In genomic region chr4:6909113-6909969, GRCh38 we compare ENCODE assay signal across 8 cellular contexts. TPM values are rescaled to one million over a fixed set of nuclear protein-coding genes. Genes with fewer than 3 reads are reported as not detected.
DNase-seq lines count a peak whose midpoint lies in the region; ATAC-seq, FAIRE-seq and TF ChIP-seq lines count a peak whose summit lies in the region.

TSS of gene TBC1D14 (plus strand) at chr4:6909826. CDS start at chr4:6923390, 13,564 bp downstream.

- peak; percentile 54 for DNase-seq in DMS79 treated with DMSO at 0.1 percent for 48 hours (lab: John Stamatoyannopoulos, UW)
- peak; percentile 81 for DNase-seq in IMR-90
- peak; percentile 54 for DNase-seq in RCC 7860 (ENCODE audit: low spot score)
- peak; percentile 77 for DNase-seq in fibroblast of peridontal ligament (ENCODE audit: extremely low read depth)

- H2AK5ac ChIP-seq in IMR-90 (ENCODE audit: low read depth, low read length) = peak within 1 kb of the TSS; percentile 45; the same call in 1 of the 2 replicates

- TF ChIP-seq CTCF in IMR-90 (conservative IDR thresholded peaks at IDR 0.05; ENCODE audit: low read depth, low read length) (peak; percentile 14; the same call in 1 of the 2 replicates), nephron (IDR thresholded peaks at IDR 0.05; ENCODE audit: unreplicated experiment in 3 of 3) (peak in 1 of 3 experiments; percentile 38)

- H2BK20ac ChIP-seq in IMR-90 (ENCODE audit: low read depth, low read length) = no peak within 1 kb of the TSS

- peak within 1 kb of the TSS; percentile 34 for H3K14ac ChIP-seq in IMR-90 (replicated peaks; ENCODE audit: low read depth, low read length)

- peak within 1 kb of the TSS; percentile 97 for H3K27ac Mint-ChIP-seq in activated T-helper 17 cell treated with anti-CD3 and anti-CD28 coated beads, Interleukin-2, amount 50 U/mL, for 72 hours
- peak within 1 kb of the TSS; percentile 93 to 95 (median 93) for H3K27ac Mint-ChIP-seq in nephron
- peak within 1 kb of the TSS; percentile 89 for H3K27ac Mint-ChIP-seq in stimulated activated naive CD8-positive, alpha-beta T cell treated with anti-CD3 and anti-CD28 coated beads, Interleukin-15, Interleukin-2, amounts not matched to agents 100 ng/mL and 50 ng/mL, for 24 hours

- CTCF ChIA-PET in IMR-90 (lab: Yijun Ruan, JAX) = interaction anchor here (0.6 to 0.9 kb wide), 3 partner anchors 130 to 387 kb away, joined by 3 to 4 read pairs (median 4); no protein-coding TSS in a partner anchor

- peak within 1 kb of the TSS; percentile 94 for H2AK9ac ChIP-seq in IMR-90 (replicated peaks; ENCODE audit: low read depth, low read length, poor library complexity)

- peak within 1 kb of the TSS; percentile 73 for H3K23ac ChIP-seq in IMR-90 (ENCODE audit: low read depth, low read length)

- H3K9me3 Mint-ChIP-seq in activated T-helper 17 cell treated with anti-CD3 and anti-CD28 coated beads, Interleukin-2, amount 50 U/mL, for 72 hours = no peaks in the 10 kb centered on the region
- no peaks in the 10 kb centered on the region for H3K9me3 Mint-ChIP-seq in nephron
- no peaks in the 10 kb centered on the region for H3K9me3 Mint-ChIP-seq in stimulated activated naive CD8-positive, alpha-beta T cell treated with anti-CD3 and anti-CD28 coated beads, Interleukin-15, Interleukin-2, amounts not matched to agents 100 ng/mL and 50 ng/mL, for 24 hours

- no peaks in the 10 kb centered on the region for H3K36me3 ChIP-seq in IMR-90 (ENCODE audit: control insufficient read depth, insufficient read depth, low read length)

- TSS peak; percentile 74 for BruUV-seq in IMR-90 (replicated peaks; lab: Mats Ljungman, UMichigan)

- peak within 1 kb of the TSS; percentile 74 for H3K9ac ChIP-seq in IMR-90 (ENCODE audit: low read depth, low read length)

- H4K8ac ChIP-seq in IMR-90 (ENCODE audit: low read depth in 2 of 2, low read length in 2 of 2) = peak within 1 kb of the TSS; percentile 69 to 75; a peak in 3 of 4 replicates

- intact Hi-C loops in IMR-90 (cut with micrococcal nuclease) = loop anchor here (2.0 kb wide), 1 partner anchor 77 kb away; no protein-coding TSS in a partner anchor

- H2BK5ac ChIP-seq in IMR-90 (ENCODE audit: low read depth, low read length, poor library complexity, severe bottlenecking) = peak within 1 kb of the TSS; percentile 63

- no peaks in the 10 kb centered on the region for H3K27me3 ChIP-seq in IMR-90 (ENCODE audit: control insufficient read depth, insufficient read depth, low read length)

- peaks cover 35% of the 10 kb centered on the region for H3K4me1 Mint-ChIP-seq in activated T-helper 17 cell treated with anti-CD3 and anti-CD28 coated beads, Interleukin-2, amount 50 U/mL, for 72 hours
- H3K4me1 Mint-ChIP-seq in nephron = peaks cover 46% of the 10 kb centered on the region
- peaks cover 58% of the 10 kb centered on the region for H3K4me1 Mint-ChIP-seq in stimulated activated naive CD8-positive, alpha-beta T cell treated with anti-CD3 and anti-CD28 coated beads, Interleukin-15, Interleukin-2, amounts not matched to agents 100 ng/mL and 50 ng/mL, for 24 hours (ENCODE audit: low read depth)

- POLR2A ChIA-PET in IMR-90 (lab: Charles Lee; ENCODE audit: unreplicated experiment) = interaction anchor here (0.6 to 1.0 kb wide), 4 partner anchors 20 to 126 kb away, joined by 3 to 4 read pairs (median 3); no protein-coding TSS in a partner anchor

- no peak within 1 kb of the TSS for H2BK15ac ChIP-seq in IMR-90 (ENCODE audit: low read depth, low read length)

- TF ChIP-seq RAD21 in IMR-90 (IDR thresholded peaks at IDR 0.05; ENCODE audit: low read length) = no peak

- H4K5ac ChIP-seq in IMR-90 (ENCODE audit: low read depth, low read length) = peak within 1 kb of the TSS; percentile 39

- no peaks in the 10 kb centered on the region for H3K27me3 Mint-ChIP-seq in activated T-helper 17 cell treated with anti-CD3 and anti-CD28 coated beads, Interleukin-2, amount 50 U/mL, for 72 hours
- H3K27me3 Mint-ChIP-seq in nephron (ENCODE audit: low read depth) = peaks cover 9% of the 10 kb centered on the region
- no peaks in the 10 kb centered on the region for H3K27me3 Mint-ChIP-seq in stimulated activated naive CD8-positive, alpha-beta T cell treated with anti-CD3 and anti-CD28 coated beads, Interleukin-15, Interleukin-2, amounts not matched to agents 100 ng/mL and 50 ng/mL, for 24 hours

- in situ Hi-C loops in IMR-90 (cut with MboI; ENCODE audit: low sequenced_read_pairs) = no loop called here

- ATAC-seq in GM21528 (IDR thresholded peaks at IDR 0.05; ENCODE audit: low FRiP score, unreplicated experiment) (peak; percentile 88), IMR-90 (ENCODE audit: low read depth) (peak; percentile 96)
- ATAC-seq in activated T-helper 17 cell treated with anti-CD3 and anti-CD28 coated beads, Interleukin-2, amount 50 U/mL, for 72 hours (replicated peaks) = peak; percentile 85

- peak within 1 kb of the TSS; percentile 95 for H3K4me3 Mint-ChIP-seq in activated T-helper 17 cell treated with anti-CD3 and anti-CD28 coated beads, Interleukin-2, amount 50 U/mL, for 72 hours
- peak within 1 kb of the TSS; percentile 94 to 98 (median 97) for H3K4me3 Mint-ChIP-seq in nephron
- H3K4me3 Mint-ChIP-seq in stimulated activated naive CD8-positive, alpha-beta T cell treated with anti-CD3 and anti-CD28 coated beads, Interleukin-15, Interleukin-2, amounts not matched to agents 100 ng/mL and 50 ng/mL, for 24 hours = peak within 1 kb of the TSS; percentile 93

- H3K4me2 ChIP-seq in IMR-90 (ENCODE audit: low read depth, low read length) = peak within 1 kb of the TSS; percentile 87

- peak within 1 kb of the TSS; percentile 52; the same call in 1 of the 2 replicates for H3K56ac ChIP-seq in IMR-90 (ENCODE audit: extremely low read depth, insufficient read depth, low read length)

- peak within 1 kb of the TSS; percentile 95 for H2AFZ ChIP-seq in IMR-90 (replicated peaks; ENCODE audit: low read length, poor library complexity)

- peaks cover 10% of the 10 kb centered on the region; the same call in 1 of the 2 replicates for H3K9me1 ChIP-seq in IMR-90 (ENCODE audit: insufficient read depth, low read length)

- H3K4me3 ChIP-seq in IMR-90 (ENCODE audit: insufficient read depth, low read depth, low read length) = peak within 1 kb of the TSS; percentile 81

- H2BK120ac ChIP-seq in IMR-90 (ENCODE audit: low read depth, low read length) = no peak within 1 kb of the TSS

- H3K9me3 ChIP-seq in IMR-90 (ENCODE audit: control insufficient read depth, insufficient read depth, low read length) = no peaks in the 10 kb centered on the region

- H4K91ac ChIP-seq in IMR-90 (ENCODE audit: insufficient read depth, low read depth, low read length) = peak within 1 kb of the TSS; percentile 70

- peak within 1 kb of the TSS; percentile 10; the same call in 1 of the 2 replicates for H3K18ac ChIP-seq in IMR-90 (ENCODE audit: low read depth, low read length)

- H3K4me1 ChIP-seq in IMR-90 (ENCODE audit: control insufficient read depth, insufficient read depth, low read length) = peaks cover 9% of the 10 kb centered on the region

- dilution Hi-C loops in IMR-90 (cut with HindIII; ENCODE audit: low sequenced_read_pairs, unreplicated experiment) = no loop called here

- no peak for FAIRE-seq in RCC 7860 (lab: Jason Lieb, UNC)

- 1% methylated on average over 33 of the region's 108 CpGs; no CpG with 5 or more reads in 1 of the 2 experiments for WGBS in IMR-90 (ENCODE audit: extremely low coverage in 2 of 2, insufficient read length in 1 of 2), 2 experiments

- peaks cover 11% of the 10 kb centered on the region for H4K20me1 ChIP-seq in IMR-90 (ENCODE audit: insufficient read depth, low read length)

- peak within 1 kb of the TSS; percentile 76 for H3K4ac ChIP-seq in IMR-90 (ENCODE audit: low read depth, low read length)

- peak; percentile 90 for TF ChIP-seq POLR2A in IMR-90 (IDR thresholded peaks at IDR 0.05; ENCODE audit: low read depth, low read length)

- H3K36me3 Mint-ChIP-seq in activated T-helper 17 cell treated with anti-CD3 and anti-CD28 coated beads, Interleukin-2, amount 50 U/mL, for 72 hours (ENCODE audit: low read depth) = peaks cover 13% of the 10 kb centered on the region
- H3K36me3 Mint-ChIP-seq in nephron (ENCODE audit: low read depth) = no peaks in the 10 kb centered on the region
- peaks cover 7% of the 10 kb centered on the region for H3K36me3 Mint-ChIP-seq in stimulated activated naive CD8-positive, alpha-beta T cell treated with anti-CD3 and anti-CD28 coated beads, Interleukin-15, Interleukin-2, amounts not matched to agents 100 ng/mL and 50 ng/mL, for 24 hours (ENCODE audit: low read depth)

- H3K27ac ChIP-seq in IMR-90 (ENCODE audit: insufficient read depth, low read length) = peak within 1 kb of the TSS; percentile 81

- peaks cover 7 to 33% of the 10 kb centered on the region in 2 experiments; a peak in 3 of 4 replicates for H3K79me1 ChIP-seq in IMR-90 (ENCODE audit: low read depth in 1 of 2, low read length in 2 of 2)

TF ChIP-seq in IMR-90, 13 proteins besides CTCF, POLR2A, EP300 and RAD21:
- TF ChIP-seq SMC3 (IDR thresholded peaks at IDR 0.05; ENCODE audit: low read depth, low read length) (no peak), MAZ (IDR thresholded peaks at IDR 0.05; ENCODE audit: borderline replicate concordance, low read depth, low read length) (peak; percentile 73), ELK1 (IDR thresholded peaks at IDR 0.05; ENCODE audit: borderline replicate concordance, low read depth, low read length) (no peak), MXI1 (IDR thresholded peaks at IDR 0.05; ENCODE audit: borderline replicate concordance, low read depth, low read length) (peak; percentile 12; the same call in 1 of the 2 replicates), CEBPB (IDR thresholded peaks at IDR 0.05; ENCODE audit: low read depth, low read length) (no peak), FOS (IDR thresholded peaks at IDR 0.05; ENCODE audit: low read depth, low read length) (0 out of 2 replicates have a peak, but pooled peaks have one; percentile 2), BHLHE40 (IDR thresholded peaks at IDR 0.05; ENCODE audit: low read depth, low read length) (peak; percentile 78; the same call in 1 of the 2 replicates), RFX5 (IDR thresholded peaks at IDR 0.05; ENCODE audit: low read depth, low read length) (no peak)
TF ChIP-seq in IMR-90: peak in this region for 4.

RNA-seq across cellular contexts. Expression of gene TBC1D14, which starts in this region (rescaled TPM):
- 40.7 and 48.9 TPM in 2 replicates for total RNA-seq in IMR-90 (2012; rRNA removed)
- 29.8 and 31.7 TPM in 2 replicates for polyA plus RNA-seq in IMR-90 (2012; rRNA removed)
- polyA plus RNA-seq in IMR-90 (2012; cell fraction: cytosol; rRNA removed) = 22.3 and 23.4 TPM in 2 replicates
- 23.4 and 27.7 TPM in 2 replicates for polyA plus RNA-seq in IMR-90 (2012; cell fraction: nucleus; rRNA removed; ENCODE audit: low replicate concordance)
- total RNA-seq in activated T-helper 17 cell treated with anti-CD3 and anti-CD28 coated beads, Interleukin-2, amount 50 U/mL, for 72 hours = 10 to 100 TPM; 44.1 to 63.8 TPM

Comparison
In these comparisons a context has a peak if more than half of its experiments do, and no peak if none do; other contexts are left out.
1. Peak in every context shown above with its lines: DNase-seq, ATAC-seq, H3K4me3 ChIP-seq and H3K27ac ChIP-seq.